ENCODE assay signal across 10 cellular contexts in the genomic region with DNA sequence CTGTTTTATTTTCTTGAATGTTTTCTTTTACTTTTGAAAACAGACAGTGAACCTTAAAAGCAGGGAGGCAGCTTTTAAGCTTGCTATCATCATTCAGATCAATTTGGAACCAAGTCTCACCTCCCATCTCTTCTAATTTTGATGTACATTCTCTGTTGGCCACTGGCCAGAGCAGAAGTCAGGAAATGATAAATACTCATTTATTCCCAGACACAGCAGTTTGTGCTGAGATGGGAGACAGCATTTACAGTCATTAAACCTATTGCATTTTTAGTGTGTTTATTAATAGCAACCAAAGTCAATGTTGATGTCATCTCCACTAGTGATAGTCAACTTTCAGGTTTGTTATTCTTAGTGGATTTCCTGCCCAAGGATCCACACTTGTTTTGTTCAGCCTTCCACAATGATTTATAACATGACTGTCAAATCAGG.
A peak's percentile ranks its signal among the peaks of the same experiment; 100 is the strongest.
DNase-seq lines count a peak whose midpoint lies in the region; ATAC-seq and TF ChIP-seq lines count a peak whose summit lies in the region.
"Had no signal": no experiment of that assay in that cellular context is flagged by ENCODE, and none has a peak within 500 bp of the region (broad histone marks: within the 10 kb centered on the region; RNA-seq: fewer than 3 reads in every experiment).

No MANE protein-coding gene starts in this region.

- ATAC-seq in effector memory CD8-positive, alpha-beta T cell (replicated peaks), result no peak
- no peak for ATAC-seq in HG02798 (IDR thresholded peaks at IDR 0.05; ENCODE audit: poor library complexity, unreplicated experiment)

- H3K27ac Mint-ChIP-seq in nephron (peak overlapping the region; percentile 70 to 86 (median 74)), nephron progenitor cell (no peak overlapping the region)
- H3K27ac Mint-ChIP-seq in effector memory CD8-positive, alpha-beta T cell, result no peak overlapping the region

- DNase-seq in DMS53 treated with DMSO at 0.1 percent for 48 hours (lab: John Stamatoyannopoulos, UW; ENCODE audit: unreplicated experiment) (peak; percentile 29), LHCN-M2 (ENCODE audit: low read depth) (peak; percentile 60), cerebellar cortex (ENCODE audit: low spot score) (peak; percentile 36), NCI-H2171 (lab: John Stamatoyannopoulos, UW) (no peak), nephron progenitor cell (no peak)
- no peak for DNase-seq in effector memory CD8-positive, alpha-beta T cell
- DNase-seq: activated T-cell treated with anti-CD3 and anti-CD28 coated beads, Interleukin-2, amount 50 U/mL, for 48 hours; NCI-H446 treated with DMSO at 0.1 percent for 48 hours had no signal

- H3K4me1 Mint-ChIP-seq in nephron (peaks cover 43% of the 10 kb centered on the region), nephron progenitor cell (peaks cover 15% of the 10 kb centered on the region)
- H3K4me1 Mint-ChIP-seq in effector memory CD8-positive, alpha-beta T cell (ENCODE audit: low read depth in 2 of 2), result peaks cover 0 to 3% of the 10 kb centered on the region in 2 donors

- peak overlapping the region in 1 of 3 experiments; percentile 26 for H3K4me3 Mint-ChIP-seq in nephron
- H3K4me3 Mint-ChIP-seq in nephron progenitor cell, result no peak overlapping the region
- no peak overlapping the region for H3K4me3 Mint-ChIP-seq in effector memory CD8-positive, alpha-beta T cell

- H3K9me3 Mint-ChIP-seq in nephron, result no peaks in the 10 kb centered on the region
- no peaks in the 10 kb centered on the region for H3K9me3 Mint-ChIP-seq in nephron progenitor cell
- H3K9me3 Mint-ChIP-seq in effector memory CD8-positive, alpha-beta T cell, result no peaks in the 10 kb centered on the region

- no peak for TF ChIP-seq CTCF in nephron (IDR thresholded peaks at IDR 0.05; ENCODE audit: unreplicated experiment in 3 of 3)
- TF ChIP-seq CTCF in nephron progenitor cell (IDR thresholded peaks at IDR 0.05), result no peak

- H3K27me3 Mint-ChIP-seq in nephron (ENCODE audit: low read depth), result peaks cover 3% of the 10 kb centered on the region
- peaks cover 4% of the 10 kb centered on the region for H3K27me3 Mint-ChIP-seq in nephron progenitor cell (ENCODE audit: low read depth, poor library complexity)
- peaks cover 0 to 7% of the 10 kb centered on the region in 2 donors for H3K27me3 Mint-ChIP-seq in effector memory CD8-positive, alpha-beta T cell

- no peaks in the 10 kb centered on the region for H3K36me3 Mint-ChIP-seq in nephron (ENCODE audit: low read depth)
- no peaks in the 10 kb centered on the region for H3K36me3 Mint-ChIP-seq in nephron progenitor cell (ENCODE audit: low read depth)
- no peaks in the 10 kb centered on the region for H3K36me3 Mint-ChIP-seq in effector memory CD8-positive, alpha-beta T cell (ENCODE audit: insufficient read depth)

Comparison
In these comparisons a context has a peak if more than half of its experiments do, and no peak if none do; other contexts are left out.
1. DNase-seq: peak in DMS53 treated with DMSO at 0.1 percent for 48 hours (single experiment), LHCN-M2 (single experiment) and cerebellar cortex (single experiment); none in NCI-H2171 (single experiment), nephron progenitor cell (single experiment) and effector memory CD8-positive, alpha-beta T cell (0 of 3).
2. H3K27ac Mint-ChIP-seq: peak in nephron (3 of 3); none in nephron progenitor cell (single experiment) and effector memory CD8-positive, alpha-beta T cell (0 of 2).